Comparison of ENCODE assay signal across 2 cellular contexts in the genomic region with DNA sequence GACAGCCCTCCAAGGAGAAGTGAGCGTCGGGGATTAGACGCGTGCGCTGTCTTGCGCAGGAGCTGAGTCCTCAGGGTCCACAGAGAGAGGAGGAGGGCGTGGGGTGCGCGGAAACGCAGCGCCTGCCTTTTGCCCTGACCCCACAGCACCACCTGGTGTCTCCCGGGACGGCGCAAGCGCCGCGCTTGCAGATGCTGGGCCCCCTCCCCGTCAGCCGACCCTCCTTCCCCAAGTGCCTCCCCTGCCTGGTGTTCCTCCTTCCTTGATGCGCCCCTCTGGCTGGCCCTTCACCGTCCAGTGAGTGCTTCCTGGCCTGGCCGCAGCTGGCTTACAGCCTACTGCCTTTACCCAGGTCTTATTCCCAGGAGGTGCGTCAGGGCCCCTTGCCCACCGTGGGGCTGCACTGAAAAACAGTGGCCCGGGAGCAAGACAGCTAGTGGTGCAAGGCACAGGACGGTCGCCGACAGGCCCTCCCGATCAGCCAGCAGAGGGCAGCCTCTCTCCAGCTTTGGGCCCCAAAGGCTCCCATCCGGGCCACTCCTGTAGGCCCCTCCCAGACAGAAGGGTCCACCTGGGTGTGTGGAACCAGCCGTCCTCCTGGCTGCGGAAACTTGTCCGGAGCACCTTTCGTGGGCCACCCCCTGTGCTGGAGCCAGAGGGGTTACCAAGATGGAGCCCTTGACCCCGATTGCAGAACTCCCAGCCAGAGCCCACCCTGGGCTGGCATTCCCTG.
TF ChIP-seq lines count a peak whose summit lies in the region.

No MANE protein-coding gene starts in this region.

TF ChIP-seq in HCT116, 20 proteins besides CTCF, POLR2A, EP300 and RAD21 (continued from another document):
- TF ChIP-seq, protein P1, sequence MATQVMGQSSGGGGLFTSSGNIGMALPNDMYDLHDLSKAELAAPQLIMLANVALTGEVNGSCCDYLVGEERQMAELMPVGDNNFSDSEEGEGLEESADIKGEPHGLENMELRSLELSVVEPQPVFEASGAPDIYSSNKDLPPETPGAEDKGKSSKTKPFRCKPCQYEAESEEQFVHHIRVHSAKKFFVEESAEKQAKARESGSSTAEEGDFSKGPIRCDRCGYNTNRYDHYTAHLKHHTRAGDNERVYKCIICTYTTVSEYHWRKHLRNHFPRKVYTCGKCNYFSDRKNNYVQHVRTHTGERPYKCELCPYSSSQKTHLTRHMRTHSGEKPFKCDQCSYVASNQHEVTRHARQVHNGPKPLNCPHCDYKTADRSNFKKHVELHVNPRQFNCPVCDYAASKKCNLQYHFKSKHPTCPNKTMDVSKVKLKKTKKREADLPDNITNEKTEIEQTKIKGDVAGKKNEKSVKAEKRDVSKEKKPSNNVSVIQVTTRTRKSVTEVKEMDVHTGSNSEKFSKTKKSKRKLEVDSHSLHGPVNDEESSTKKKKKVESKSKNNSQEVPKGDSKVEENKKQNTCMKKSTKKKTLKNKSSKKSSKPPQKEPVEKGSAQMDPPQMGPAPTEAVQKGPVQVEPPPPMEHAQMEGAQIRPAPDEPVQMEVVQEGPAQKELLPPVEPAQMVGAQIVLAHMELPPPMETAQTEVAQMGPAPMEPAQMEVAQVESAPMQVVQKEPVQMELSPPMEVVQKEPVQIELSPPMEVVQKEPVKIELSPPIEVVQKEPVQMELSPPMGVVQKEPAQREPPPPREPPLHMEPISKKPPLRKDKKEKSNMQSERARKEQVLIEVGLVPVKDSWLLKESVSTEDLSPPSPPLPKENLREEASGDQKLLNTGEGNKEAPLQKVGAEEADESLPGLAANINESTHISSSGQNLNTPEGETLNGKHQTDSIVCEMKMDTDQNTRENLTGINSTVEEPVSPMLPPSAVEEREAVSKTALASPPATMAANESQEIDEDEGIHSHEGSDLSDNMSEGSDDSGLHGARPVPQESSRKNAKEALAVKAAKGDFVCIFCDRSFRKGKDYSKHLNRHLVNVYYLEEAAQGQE (IDR thresholded peaks at IDR 0.05; ENCODE audit: low read depth) = no peak
- TF ChIP-seq SIN3A (IDR thresholded peaks at IDR 0.05; ENCODE audit: low read depth) (no peak), FOSL1 (IDR thresholded peaks at IDR 0.05; ENCODE audit: low read depth) (no peak), POLR2AphosphoS5 (IDR thresholded peaks at IDR 0.05; ENCODE audit: low read depth, low read length) (peak; percentile 50; the same call in 1 of the 2 replicates), ELF1 (IDR thresholded peaks at IDR 0.05; ENCODE audit: borderline replicate concordance, low read depth) (no peak), YY1 (IDR thresholded peaks at IDR 0.05; ENCODE audit: extremely low read depth, insufficient replicate concordance, low read depth, low read length) (peak; percentile 74)
- TF ChIP-seq, protein P2, sequence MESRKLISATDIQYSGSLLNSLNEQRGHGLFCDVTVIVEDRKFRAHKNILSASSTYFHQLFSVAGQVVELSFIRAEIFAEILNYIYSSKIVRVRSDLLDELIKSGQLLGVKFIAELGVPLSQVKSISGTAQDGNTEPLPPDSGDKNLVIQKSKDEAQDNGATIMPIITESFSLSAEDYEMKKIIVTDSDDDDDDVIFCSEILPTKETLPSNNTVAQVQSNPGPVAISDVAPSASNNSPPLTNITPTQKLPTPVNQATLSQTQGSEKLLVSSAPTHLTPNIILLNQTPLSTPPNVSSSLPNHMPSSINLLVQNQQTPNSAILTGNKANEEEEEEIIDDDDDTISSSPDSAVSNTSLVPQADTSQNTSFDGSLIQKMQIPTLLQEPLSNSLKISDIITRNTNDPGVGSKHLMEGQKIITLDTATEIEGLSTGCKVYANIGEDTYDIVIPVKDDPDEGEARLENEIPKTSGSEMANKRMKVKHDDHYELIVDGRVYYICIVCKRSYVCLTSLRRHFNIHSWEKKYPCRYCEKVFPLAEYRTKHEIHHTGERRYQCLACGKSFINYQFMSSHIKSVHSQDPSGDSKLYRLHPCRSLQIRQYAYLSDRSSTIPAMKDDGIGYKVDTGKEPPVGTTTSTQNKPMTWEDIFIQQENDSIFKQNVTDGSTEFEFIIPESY (IDR thresholded peaks at IDR 0.05; ENCODE audit: extremely low read depth, insufficient replicate concordance, low read length) = no peak
- TF ChIP-seq, protein P3, sequence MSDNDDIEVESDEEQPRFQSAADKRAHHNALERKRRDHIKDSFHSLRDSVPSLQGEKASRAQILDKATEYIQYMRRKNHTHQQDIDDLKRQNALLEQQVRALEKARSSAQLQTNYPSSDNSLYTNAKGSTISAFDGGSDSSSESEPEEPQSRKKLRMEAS (IDR thresholded peaks at IDR 0.05) = no peak
TF ChIP-seq in HCT116: peak in this region for 2.

TF ChIP-seq in SK-N-SH treated with all-trans-retinoic acid at 6 μM for 48 hours, 23 proteins besides CTCF, POLR2A, EP300 and RAD21:
- TF ChIP-seq, protein P4, sequence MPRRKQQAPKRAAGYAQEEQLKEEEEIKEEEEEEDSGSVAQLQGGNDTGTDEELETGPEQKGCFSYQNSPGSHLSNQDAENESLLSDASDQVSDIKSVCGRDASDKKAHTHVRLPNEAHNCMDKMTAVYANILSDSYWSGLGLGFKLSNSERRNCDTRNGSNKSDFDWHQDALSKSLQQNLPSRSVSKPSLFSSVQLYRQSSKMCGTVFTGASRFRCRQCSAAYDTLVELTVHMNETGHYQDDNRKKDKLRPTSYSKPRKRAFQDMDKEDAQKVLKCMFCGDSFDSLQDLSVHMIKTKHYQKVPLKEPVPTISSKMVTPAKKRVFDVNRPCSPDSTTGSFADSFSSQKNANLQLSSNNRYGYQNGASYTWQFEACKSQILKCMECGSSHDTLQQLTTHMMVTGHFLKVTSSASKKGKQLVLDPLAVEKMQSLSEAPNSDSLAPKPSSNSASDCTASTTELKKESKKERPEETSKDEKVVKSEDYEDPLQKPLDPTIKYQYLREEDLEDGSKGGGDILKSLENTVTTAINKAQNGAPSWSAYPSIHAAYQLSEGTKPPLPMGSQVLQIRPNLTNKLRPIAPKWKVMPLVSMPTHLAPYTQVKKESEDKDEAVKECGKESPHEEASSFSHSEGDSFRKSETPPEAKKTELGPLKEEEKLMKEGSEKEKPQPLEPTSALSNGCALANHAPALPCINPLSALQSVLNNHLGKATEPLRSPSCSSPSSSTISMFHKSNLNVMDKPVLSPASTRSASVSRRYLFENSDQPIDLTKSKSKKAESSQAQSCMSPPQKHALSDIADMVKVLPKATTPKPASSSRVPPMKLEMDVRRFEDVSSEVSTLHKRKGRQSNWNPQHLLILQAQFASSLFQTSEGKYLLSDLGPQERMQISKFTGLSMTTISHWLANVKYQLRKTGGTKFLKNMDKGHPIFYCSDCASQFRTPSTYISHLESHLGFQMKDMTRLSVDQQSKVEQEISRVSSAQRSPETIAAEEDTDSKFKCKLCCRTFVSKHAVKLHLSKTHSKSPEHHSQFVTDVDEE (CRISPR knock-in tag; IDR thresholded peaks at IDR 0.05) = no peak
- TF ChIP-seq, protein P5, sequence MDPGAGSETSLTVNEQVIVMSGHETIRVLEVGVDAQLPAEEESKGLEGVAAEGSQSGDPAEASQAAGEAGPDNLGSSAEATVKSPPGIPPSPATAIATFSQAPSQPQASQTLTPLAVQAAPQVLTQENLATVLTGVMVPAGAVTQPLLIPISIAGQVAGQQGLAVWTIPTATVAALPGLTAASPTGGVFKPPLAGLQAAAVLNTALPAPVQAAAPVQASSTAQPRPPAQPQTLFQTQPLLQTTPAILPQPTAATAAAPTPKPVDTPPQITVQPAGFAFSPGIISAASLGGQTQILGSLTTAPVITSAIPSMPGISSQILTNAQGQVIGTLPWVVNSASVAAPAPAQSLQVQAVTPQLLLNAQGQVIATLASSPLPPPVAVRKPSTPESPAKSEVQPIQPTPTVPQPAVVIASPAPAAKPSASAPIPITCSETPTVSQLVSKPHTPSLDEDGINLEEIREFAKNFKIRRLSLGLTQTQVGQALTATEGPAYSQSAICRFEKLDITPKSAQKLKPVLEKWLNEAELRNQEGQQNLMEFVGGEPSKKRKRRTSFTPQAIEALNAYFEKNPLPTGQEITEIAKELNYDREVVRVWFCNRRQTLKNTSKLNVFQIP (CRISPR knock-in tag; IDR thresholded peaks at IDR 0.05; ENCODE audit: borderline replicate concordance, low read depth) = no peak
- TF ChIP-seq ZFP30 (CRISPR knock-in tag; IDR thresholded peaks at IDR 0.05) (no peak), ARNTL (CRISPR knock-in tag; IDR thresholded peaks at IDR 0.05; ENCODE audit: borderline replicate concordance, low read depth) (no peak)
